Comparison of ENCODE assay signal across 38 cellular contexts in the genomic region with DNA sequence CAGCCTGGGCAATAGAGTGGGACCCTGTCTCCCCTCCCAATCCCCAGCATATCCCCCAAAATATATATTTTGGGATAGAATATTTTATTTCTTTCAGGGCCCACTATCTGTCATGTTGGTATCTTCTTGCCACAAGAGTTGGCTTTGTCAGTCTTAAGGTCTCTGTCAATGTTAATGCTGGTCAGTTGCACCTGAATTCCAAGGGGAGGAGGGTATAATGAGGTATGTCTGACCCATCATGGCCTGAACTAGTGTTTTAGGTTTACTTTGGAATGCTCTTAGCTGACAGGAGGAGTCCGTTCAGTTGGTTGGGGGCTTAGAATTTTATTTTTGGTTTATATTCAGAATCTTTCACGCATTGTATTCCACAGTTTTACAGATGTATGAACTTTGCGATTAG.
"Had no signal": no experiment of that assay in that cellular context is flagged by ENCODE, and none has a peak within 500 bp of the region (broad histone marks: within the 10 kb centered on the region; RNA-seq: fewer than 3 reads in every experiment).

No MANE protein-coding gene starts in this region.

- H3K4me1 ChIP-seq: adrenal gland, body of pancreas, esophagus muscularis mucosa, foreskin keratinocyte, gastrocnemius medialis had no signal

- H3K9me3 Mint-ChIP-seq: activated CD4-positive, alpha-beta memory T cell treated with anti-CD3 and anti-CD28 coated beads for 36 hours; activated CD4-positive, alpha-beta T cell treated with anti-CD3 and anti-CD28 coated beads, Interleukin-2, amount 10 ng/mL, durations not matched to agents 24 days and 14 days; activated naive CD4-positive, alpha-beta T cell treated with anti-CD3 and anti-CD28 coated beads for 36 hours; activated naive CD4-positive, alpha-beta T cell treated with anti-CD3 and anti-CD28 coated beads, Interleukin-2, amount 50 U/mL, for 24 hours; activated naive CD8-positive, alpha-beta T cell treated with anti-CD3 and anti-CD28 coated beads for 36 hours; activated naive CD8-positive, alpha-beta T cell treated with anti-CD3 and anti-CD28 coated beads, Interleukin-2, amount 50 U/mL, for 24 hours; activated T-helper 1 cell treated with anti-CD3 and anti-CD28 coated beads, Interleukin-12 subunit alpha, Interleukin-12 subunit beta, Interleukin-2, Interleukin-4 antibody, amounts not matched to agents 30 ng/mL and 10 ng/mL and 1 ng/mL, durations not matched to agents 14 hours and 24 hours and 36 hours; activated T-helper 2 cell treated with anti-CD3 and anti-CD28 coated beads, Interferon-gamma antibody, Interleukin-2, Interleukin-4, amounts not matched to agents 10 μg/mL and 5 μg/mL and 100 μg/mL, durations not matched to agents 14 hours and 24 hours and 36 hours; dendritic cell treated with granulocyte-macrophage colony-stimulating factor and Interleukin-4, amounts not matched to agents 40 ng/mL and 50 ng/mL, for 4 days; T-helper 2 cell treated with Interferon-gamma antibody and Interleukin-4, amounts not matched to agents 5 μg/mL and 100 μg/mL, for 36 hours had no signal

- H3K4me3 ChIP-seq: adrenal gland, body of pancreas, coronary artery, dorsolateral prefrontal cortex, esophagus muscularis mucosa, gastrocnemius medialis, heart left ventricle had no signal

- H3K9me3 ChIP-seq: adrenal gland, body of pancreas, esophagus muscularis mucosa, gastrocnemius medialis, heart left ventricle had no signal

- H3K27ac ChIP-seq: adrenal gland, body of pancreas, coronary artery, dorsolateral prefrontal cortex, esophagus muscularis mucosa, foreskin keratinocyte, gastrocnemius medialis, heart left ventricle, WERI-Rb-1 had no signal

- ATAC-seq: activated CD4-positive, alpha-beta T cell treated with anti-CD3 and anti-CD28 coated beads for 36 hours; activated CD8-positive, alpha-beta memory T cell treated with anti-CD3 and anti-CD28 coated beads, Interleukin-2, amount 10 ng/mL, durations not matched to agents 7 days and 5 days; activated CD8-positive, alpha-beta T cell treated with anti-CD3 and anti-CD28 coated beads, Interleukin-2, amount 10 ng/mL, durations not matched to agents 7 days and 5 days; activated naive CD8-positive, alpha-beta T cell treated with anti-CD3 and anti-CD28 coated beads, Interleukin-2, amount 50 U/mL, for 24 hours; body of pancreas; foreskin keratinocyte; gastrocnemius medialis; heart left ventricle; T-helper 17 cell had no signal

- H3K36me3 Mint-ChIP-seq: activated CD4-positive, alpha-beta memory T cell treated with anti-CD3 and anti-CD28 coated beads for 36 hours; activated naive CD4-positive, alpha-beta T cell treated with anti-CD3 and anti-CD28 coated beads, Interleukin-2, amount 50 U/mL, for 24 hours; activated naive CD8-positive, alpha-beta T cell treated with anti-CD3 and anti-CD28 coated beads for 36 hours had no signal

- H3K27ac Mint-ChIP-seq: activated CD4-positive, alpha-beta memory T cell treated with anti-CD3 and anti-CD28 coated beads for 36 hours; activated CD4-positive, alpha-beta T cell treated with anti-CD3 and anti-CD28 coated beads for 36 hours; activated CD4-positive, alpha-beta T cell treated with anti-CD3 and anti-CD28 coated beads, Interleukin-2, amount 10 ng/mL, durations not matched to agents 24 days and 14 days; activated CD8-positive, alpha-beta memory T cell treated with anti-CD3 and anti-CD28 coated beads, Interleukin-2, amount 10 ng/mL, durations not matched to agents 7 days and 5 days; activated CD8-positive, alpha-beta T cell treated with anti-CD3 and anti-CD28 coated beads, Interleukin-2, amount 10 ng/mL, durations not matched to agents 7 days and 5 days; activated naive CD4-positive, alpha-beta T cell treated with anti-CD3 and anti-CD28 coated beads for 36 hours; activated naive CD4-positive, alpha-beta T cell treated with anti-CD3 and anti-CD28 coated beads, Interleukin-2, amount 50 U/mL, for 24 hours; activated naive CD8-positive, alpha-beta T cell treated with anti-CD3 and anti-CD28 coated beads for 36 hours; activated naive CD8-positive, alpha-beta T cell treated with anti-CD3 and anti-CD28 coated beads, Interleukin-2, amount 50 U/mL, for 24 hours; activated T-helper 1 cell treated with anti-CD3 and anti-CD28 coated beads, Interleukin-12 subunit alpha, Interleukin-12 subunit beta, Interleukin-2, Interleukin-4 antibody, amounts not matched to agents 30 ng/mL and 10 ng/mL and 1 ng/mL, durations not matched to agents 14 hours and 24 hours and 36 hours; activated T-helper 2 cell treated with anti-CD3 and anti-CD28 coated beads, Interferon-gamma antibody, Interleukin-2, Interleukin-4, amounts not matched to agents 10 μg/mL and 5 μg/mL and 100 μg/mL, durations not matched to agents 14 hours and 24 hours and 36 hours; dendritic cell treated with granulocyte-macrophage colony-stimulating factor and Interleukin-4, amounts not matched to agents 40 ng/mL and 50 ng/mL, for 4 days; T-helper 17 cell; T-helper 2 cell treated with Interferon-gamma antibody and Interleukin-4, amounts not matched to agents 5 μg/mL and 100 μg/mL, for 36 hours had no signal

- H3K4me3 Mint-ChIP-seq: activated CD4-positive, alpha-beta memory T cell treated with anti-CD3 and anti-CD28 coated beads for 36 hours; activated CD4-positive, alpha-beta T cell treated with anti-CD3 and anti-CD28 coated beads for 36 hours; activated CD4-positive, alpha-beta T cell treated with anti-CD3 and anti-CD28 coated beads, Interleukin-2, amount 10 ng/mL, durations not matched to agents 24 days and 14 days; activated CD8-positive, alpha-beta memory T cell treated with anti-CD3 and anti-CD28 coated beads, Interleukin-2, amount 10 ng/mL, durations not matched to agents 7 days and 5 days; activated CD8-positive, alpha-beta T cell treated with anti-CD3 and anti-CD28 coated beads, Interleukin-2, amount 10 ng/mL, durations not matched to agents 7 days and 5 days; activated naive CD4-positive, alpha-beta T cell treated with anti-CD3 and anti-CD28 coated beads for 36 hours; activated naive CD4-positive, alpha-beta T cell treated with anti-CD3 and anti-CD28 coated beads, Interleukin-2, amount 50 U/mL, for 24 hours; activated naive CD8-positive, alpha-beta T cell treated with anti-CD3 and anti-CD28 coated beads for 36 hours; activated naive CD8-positive, alpha-beta T cell treated with anti-CD3 and anti-CD28 coated beads, Interleukin-2, amount 50 U/mL, for 24 hours; activated T-helper 1 cell treated with anti-CD3 and anti-CD28 coated beads, Interleukin-12 subunit alpha, Interleukin-12 subunit beta, Interleukin-2, Interleukin-4 antibody, amounts not matched to agents 30 ng/mL and 10 ng/mL and 1 ng/mL, durations not matched to agents 14 hours and 24 hours and 36 hours; dendritic cell treated with granulocyte-macrophage colony-stimulating factor and Interleukin-4, amounts not matched to agents 40 ng/mL and 50 ng/mL, for 4 days; T-helper 17 cell; T-helper 2 cell treated with Interferon-gamma antibody and Interleukin-4, amounts not matched to agents 5 μg/mL and 100 μg/mL, for 36 hours had no signal

- H3K27me3 Mint-ChIP-seq: activated CD4-positive, alpha-beta memory T cell treated with anti-CD3 and anti-CD28 coated beads for 36 hours; activated CD4-positive, alpha-beta T cell treated with anti-CD3 and anti-CD28 coated beads for 36 hours; activated CD4-positive, alpha-beta T cell treated with anti-CD3 and anti-CD28 coated beads, Interleukin-2, amount 10 ng/mL, durations not matched to agents 24 days and 14 days; activated CD8-positive, alpha-beta memory T cell treated with anti-CD3 and anti-CD28 coated beads, Interleukin-2, amount 10 ng/mL, durations not matched to agents 7 days and 5 days; activated naive CD4-positive, alpha-beta T cell treated with anti-CD3 and anti-CD28 coated beads, Interleukin-2, amount 50 U/mL, for 24 hours; activated naive CD8-positive, alpha-beta T cell treated with anti-CD3 and anti-CD28 coated beads for 36 hours; dendritic cell treated with granulocyte-macrophage colony-stimulating factor and Interleukin-4, amounts not matched to agents 40 ng/mL and 50 ng/mL, for 4 days had no signal

- H3K36me3 ChIP-seq: adrenal gland, esophagus muscularis mucosa, gastrocnemius medialis, heart left ventricle, WERI-Rb-1 had no signal

- DNase-seq: activated CD4-positive, alpha-beta memory T cell treated with anti-CD3 and anti-CD28 coated beads for 36 hours; activated CD4-positive, alpha-beta T cell treated with anti-CD3 and anti-CD28 coated beads for 36 hours; activated CD4-positive, alpha-beta T cell treated with anti-CD3 and anti-CD28 coated beads, Interleukin-2, amount 10 ng/mL, durations not matched to agents 24 days and 14 days; activated CD4-positive, CD25-positive, alpha-beta regulatory T cell; activated CD4-positive, CD25-positive, alpha-beta regulatory T cell treated with anti-CD3 and anti-CD28 coated beads, Interleukin-2, amount 50 U/mL, for 72 hours; activated CD8-positive, alpha-beta memory T cell treated with anti-CD3 and anti-CD28 coated beads, Interleukin-2, amount 10 ng/mL, durations not matched to agents 7 days and 5 days; activated CD8-positive, alpha-beta memory T cell treated with anti-CD3 and anti-CD28 coated beads, Interleukin-2, amount 50 U/mL, for 4 hours; activated CD8-positive, alpha-beta T cell treated with anti-CD3 and anti-CD28 coated beads, Interleukin-2, amount 10 ng/mL, durations not matched to agents 7 days and 5 days; activated effector memory CD4-positive, alpha-beta T cell treated with anti-CD3 and anti-CD28 coated beads, Interleukin-2, amount 50 U/mL, for 16 hours; activated naive CD4-positive, alpha-beta T cell treated with anti-CD3 and anti-CD28 coated beads for 36 hours; activated naive CD8-positive, alpha-beta T cell treated with anti-CD3 and anti-CD28 coated beads for 36 hours; activated naive CD8-positive, alpha-beta T cell treated with anti-CD3 and anti-CD28 coated beads, Interleukin-2, amount 50 U/mL, for 24 hours; activated T-cell treated with anti-CD3 and anti-CD28 coated beads, Interleukin-2, amount 50 U/mL, for 1 hour; activated T-cell treated with anti-CD3 and anti-CD28 coated beads, Interleukin-2, amount 50 U/mL, for 48 hours; adrenal gland; amygdala; aorta; body of pancreas; central memory CD4-positive, alpha-beta T cell; cerebellar nuclear complex; dorsolateral prefrontal cortex; effector memory CD4-positive, alpha-beta T cell; erythroblast; gastrocnemius medialis; glutamatergic neuron; heart left ventricle; T-helper 1 cell; T-helper 17 cell; T1000; WERI-Rb-1 had no signal

- H3K27me3 ChIP-seq: adrenal gland, body of pancreas, dorsolateral prefrontal cortex, esophagus muscularis mucosa, foreskin keratinocyte, gastrocnemius medialis, heart left ventricle had no signal
